9 cellular contexts compared by ENCODE assay signal in the genomic region with DNA sequence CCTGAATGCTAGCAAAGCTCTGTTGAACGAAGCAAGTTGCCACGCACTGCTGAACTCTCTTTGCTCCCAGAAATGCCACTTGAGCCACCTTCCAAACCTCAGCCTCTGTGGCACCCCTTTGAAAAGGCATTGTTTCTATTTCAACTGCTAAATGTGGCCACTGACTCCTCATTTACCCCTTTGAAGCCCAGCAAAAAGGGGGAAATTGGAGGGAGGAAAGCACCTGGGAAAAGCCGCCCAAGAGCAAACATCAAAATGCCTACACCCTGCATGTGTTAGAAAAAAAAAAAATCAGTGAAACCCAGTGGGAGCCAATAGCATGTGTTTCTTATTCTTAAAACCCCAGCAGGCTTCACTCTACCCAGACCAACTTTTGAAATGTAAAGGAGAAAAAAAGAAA.
"Had no signal": no experiment of that assay in that cellular context is flagged by ENCODE, and none has a peak within 500 bp of the region (broad histone marks: within the 10 kb centered on the region; RNA-seq: fewer than 3 reads in every experiment).

No MANE protein-coding gene starts in this region.

- FAIRE-seq: H54, HTR-8/SVneo, K562 had no signal

- ATAC-seq: K562 had no signal

- H3K4me3 ChIP-seq: GM23248, K562 had no signal

- DNase-seq: GM23248, GOT3, H9, HCEC 1CT, IMR-90, KG1 had no signal

- H2AFZ ChIP-seq: GM23248 had no signal

- H3K9ac ChIP-seq: GM23248 had no signal

- H3K27ac Mint-ChIP-seq: H9 had no signal

- H3K27ac ChIP-seq: GM23248 had no signal

- H3K4me3 Mint-ChIP-seq: H9 had no signal
